8 cellular contexts compared by ENCODE assay signal in genomic region chr9:98575379-98576346, GRCh38.
A peak's percentile ranks its signal among the peaks of the same experiment; 100 is the strongest.
DNase-seq lines count a peak whose midpoint lies in the region; ATAC-seq lines count a peak whose summit lies in the region.

No MANE protein-coding gene starts in this region.

- peak; percentile 88 for ATAC-seq in GM19438 (IDR thresholded peaks at IDR 0.05; ENCODE audit: low read depth, unreplicated experiment)
- ATAC-seq in HG03342 (IDR thresholded peaks at IDR 0.05; ENCODE audit: unreplicated experiment): peak; percentile 75

- DNase-seq in EL (peak; percentile 76), UCSD-AML1 (lab: John Stamatoyannopoulos, UW; ENCODE audit: unreplicated experiment) (peak; percentile 82), mesenteric fat pad (ENCODE audit: low spot score) (peak; percentile 47), COR-L47 (lab: John Stamatoyannopoulos, UW) (no peak), HuH-7.5 (ENCODE audit: low spot score) (no peak), T-helper 9 cell (no peak)

Comparison
In these comparisons a context has a peak if more than half of its experiments do, and no peak if none do; other contexts are left out.
1. DNase-seq: peak in EL (single experiment), UCSD-AML1 (single experiment) and mesenteric fat pad (single experiment); none in COR-L47 (single experiment), HuH-7.5 (single experiment) and T-helper 9 cell (single experiment).